ENCODE assay signal across 14 cellular contexts in genomic region chr10:112793197-112793921, GRCh38.
A peak's percentile ranks its signal among the peaks of the same experiment; 100 is the strongest.
DNase-seq lines count a peak whose midpoint lies in the region; ATAC-seq and TF ChIP-seq lines count a peak whose summit lies in the region.
"Had no signal": no experiment of that assay in that cellular context is flagged by ENCODE, and none has a peak within 500 bp of the region (broad histone marks: within the 10 kb centered on the region; RNA-seq: fewer than 3 reads in every experiment).

No MANE protein-coding gene starts in this region.

- no peaks in the 10 kb centered on the region for H3F3A ChIP-seq in GM23338 (replicated peaks; ENCODE audit: low read depth)

- DNase-seq in GM23338 (ENCODE audit: low spot score): no peak
- DNase-seq in NCI-H69 (lab: John Stamatoyannopoulos, UW): peak; percentile 60
- no peak for DNase-seq in progenitor cell of endocrine pancreas (ENCODE audit: low spot score, unreplicated experiment)
- no peak for DNase-seq in MV-4-11 (lab: John Stamatoyannopoulos, UW)
- no peak for DNase-seq in posterior vena cava (ENCODE audit: low spot score)
- no peak for DNase-seq in activated T-cell treated with anti-CD3 and anti-CD28 coated beads, Interleukin-2, amount 50 U/mL, for 4 hours
- DNase-seq: activated B cell treated with CpG ODN at 0.5 μM for 24 hours; activated effector memory CD4-positive, alpha-beta T cell treated with anti-CD3 and anti-CD28 coated beads, Interleukin-2, amount 50 U/mL, for 16 hours; DMS79; effector CD4-positive, alpha-beta T cell had no signal

- H3K27me3 ChIP-seq in GM23338 (ENCODE audit: insufficient read depth): no peaks in the 10 kb centered on the region
- H3K27me3 ChIP-seq: MG63 had no signal

- no peak overlapping the region for H3K4me2 ChIP-seq in GM23338

- H2AFZ ChIP-seq in GM23338: no peak overlapping the region

- no peaks in the 10 kb centered on the region for H3K9me2 ChIP-seq in GM23338 (ENCODE audit: insufficient read depth)

- H3K36me3 ChIP-seq in GM23338 (ENCODE audit: insufficient read depth): no peaks in the 10 kb centered on the region
- H3K36me3 ChIP-seq: MG63 had no signal

- peak overlapping the region; percentile 20 for H3K27ac Mint-ChIP-seq in GM23338
- peak overlapping the region; percentile 51 for H3K27ac Mint-ChIP-seq in progenitor cell of endocrine pancreas
- H3K27ac Mint-ChIP-seq: activated B cell treated with CpG ODN at 0.5 μM for 24 hours had no signal

- H3K4me1 Mint-ChIP-seq in GM23338 (peaks cover 39% of the 10 kb centered on the region), progenitor cell of endocrine pancreas (ENCODE audit: low read depth) (peaks cover 35% of the 10 kb centered on the region)
- H3K4me1 Mint-ChIP-seq in activated T-cell treated with anti-CD3 and anti-CD28 coated beads, Interleukin-2, amount 50 U/mL, for 4 hours (ENCODE audit: low read depth): no peaks in the 10 kb centered on the region
- H3K4me1 Mint-ChIP-seq: activated B cell treated with CpG ODN at 0.5 μM for 24 hours had no signal

- H3K27me3 Mint-ChIP-seq in GM23338 (ENCODE audit: insufficient read depth, low read depth, poor library complexity): peaks cover 7% of the 10 kb centered on the region
- no peaks in the 10 kb centered on the region for H3K27me3 Mint-ChIP-seq in progenitor cell of endocrine pancreas
- H3K27me3 Mint-ChIP-seq in activated T-cell treated with anti-CD3 and anti-CD28 coated beads, Interleukin-2, amount 50 U/mL, for 4 hours (ENCODE audit: low read depth): no peaks in the 10 kb centered on the region
- H3K27me3 Mint-ChIP-seq: activated B cell treated with CpG ODN at 0.5 μM for 24 hours had no signal

- H3K79me2 ChIP-seq in GM23338 (replicated peaks; ENCODE audit: insufficient read depth): no peaks in the 10 kb centered on the region

- H4K20me1 ChIP-seq in GM23338 (replicated peaks; ENCODE audit: insufficient read depth): no peaks in the 10 kb centered on the region

- H3K4me1 ChIP-seq in GM23338 (ENCODE audit: insufficient read depth): peaks cover 33% of the 10 kb centered on the region

- H3K4me3 ChIP-seq in GM23338: no peak overlapping the region
- H3K4me3 ChIP-seq: MG63, psoas muscle had no signal

- TF ChIP-seq CTCF in GM23338 (conservative IDR thresholded peaks at IDR 0.05; ENCODE audit: low read depth in 2 of 2): no peak
- TF ChIP-seq CTCF in progenitor cell of endocrine pancreas (IDR thresholded peaks at IDR 0.05; ENCODE audit: unreplicated experiment): no peak

- H3K36me3 Mint-ChIP-seq in GM23338 (ENCODE audit: low read depth) (no peaks in the 10 kb centered on the region), progenitor cell of endocrine pancreas (ENCODE audit: insufficient read depth) (peaks cover 9% of the 10 kb centered on the region)
- peaks cover 5% of the 10 kb centered on the region for H3K36me3 Mint-ChIP-seq in activated T-cell treated with anti-CD3 and anti-CD28 coated beads, Interleukin-2, amount 50 U/mL, for 4 hours (ENCODE audit: insufficient read depth)

- H3K4me3 Mint-ChIP-seq in GM23338 (no peak overlapping the region), progenitor cell of endocrine pancreas (ENCODE audit: low read depth) (no peak overlapping the region)
- H3K4me3 Mint-ChIP-seq in activated T-cell treated with anti-CD3 and anti-CD28 coated beads, Interleukin-2, amount 50 U/mL, for 4 hours: no peak overlapping the region
- H3K4me3 Mint-ChIP-seq: activated B cell treated with CpG ODN at 0.5 μM for 24 hours had no signal

- ATAC-seq in GM23338 (no peak), esophagus mucosa (peak; percentile 46), GM21360 (IDR thresholded peaks at IDR 0.05; ENCODE audit: unreplicated experiment) (no peak)
- ATAC-seq in activated T-cell treated with anti-CD3 and anti-CD28 coated beads, Interleukin-2, amount 50 U/mL, for 4 hours: no peak

- no peaks in the 10 kb centered on the region for H3K9me3 Mint-ChIP-seq in GM23338
- peaks cover 13% of the 10 kb centered on the region for H3K9me3 Mint-ChIP-seq in progenitor cell of endocrine pancreas (ENCODE audit: low read depth)
- H3K9me3 Mint-ChIP-seq in activated T-cell treated with anti-CD3 and anti-CD28 coated beads, Interleukin-2, amount 50 U/mL, for 4 hours: peaks cover 10% of the 10 kb centered on the region

- intact Hi-C loops in posterior vena cava (cut with DNase I): no loop called here

- H3K27ac ChIP-seq in GM23338 (ENCODE audit: low read depth): peak overlapping the region; percentile 64
- H3K27ac ChIP-seq: psoas muscle had no signal

TF ChIP-seq in GM23338, 12 proteins besides CTCF, POLR2A, EP300 and RAD21 (continues in another document):
- no peak for TF ChIP-seq ZNF462 (CRISPR knock-in tag; IDR thresholded peaks at IDR 0.05)
- TF ChIP-seq EZH2phosphoT487 (IDR thresholded peaks at IDR 0.05; ENCODE audit: unreplicated experiment): no peak
- TF ChIP-seq NANOG (IDR thresholded peaks at IDR 0.05; ENCODE audit: borderline replicate concordance): no peak
